ENCODE assay signal across 8 cellular contexts in the genomic region with DNA sequence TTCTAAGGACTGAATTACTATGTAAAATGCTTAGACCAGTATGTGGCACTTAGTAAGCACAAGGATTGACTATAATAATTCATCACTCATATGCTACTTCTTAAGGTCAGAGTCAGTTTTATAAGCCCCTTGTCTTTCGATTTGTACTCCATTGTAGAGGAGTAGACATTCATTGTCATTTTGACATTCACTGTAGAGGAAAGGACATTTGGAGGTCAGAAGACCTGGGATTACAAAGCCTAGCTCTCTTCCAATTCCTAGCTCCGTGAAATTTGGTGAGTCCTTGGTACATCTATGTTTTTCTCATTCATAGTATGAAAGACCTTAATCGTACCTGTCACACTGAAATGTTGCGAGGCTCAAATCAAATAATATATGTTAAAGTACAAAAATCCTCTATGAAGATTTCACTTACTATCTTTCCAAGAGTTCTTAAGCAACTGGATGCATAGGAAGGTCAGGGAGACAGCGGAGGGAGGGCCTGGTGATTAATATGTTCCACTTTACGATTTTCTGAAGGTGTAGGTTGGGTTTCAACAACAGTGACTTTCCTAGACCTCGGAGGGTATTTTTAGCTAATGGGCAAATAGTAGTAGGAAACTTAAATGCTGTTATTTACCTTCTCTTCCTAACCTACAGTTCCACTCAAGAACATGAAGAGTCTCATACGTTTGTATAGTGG. TPM values are rescaled to one million over a fixed set of nuclear protein-coding genes. Genes with fewer than 3 reads are reported as not detected.
DNase-seq lines count a peak whose midpoint lies in the region; ATAC-seq and TF ChIP-seq lines count a peak whose summit lies in the region.

No MANE protein-coding gene starts in this region.

- peak overlapping the region; percentile 95 for H3K27ac ChIP-seq in subcutaneous abdominal adipose tissue (ENCODE audit: low read depth, low read length)

- 45 to 49% methylated on average over 8 of the region's 8 CpGs for WGBS in lower leg skin, 2 donors

- peaks cover 27% of the 10 kb centered on the region for H3K36me3 Mint-ChIP-seq in activated naive CD4-positive, alpha-beta T cell treated with anti-CD3 and anti-CD28 coated beads for 36 hours (ENCODE audit: low read depth)
- H3K36me3 Mint-ChIP-seq in activated CD8-positive, alpha-beta T cell treated with anti-CD3 and anti-CD28 coated beads, Interleukin-2, amount 10 ng/mL, durations not matched to agents 7 days and 5 days (ENCODE audit: low read depth), result peaks cover 31% of the 10 kb centered on the region
- no peaks in the 10 kb centered on the region for H3K36me3 Mint-ChIP-seq in immature natural killer cell

- H3K27me3 ChIP-seq in subcutaneous abdominal adipose tissue (ENCODE audit: control insufficient read depth in 5 of 5, insufficient read depth in 4 of 5, low read length in 5 of 5), result no peaks in the 10 kb centered on the region

- POLR2A ChIA-PET in activated CD8-positive, alpha-beta T cell treated with anti-CD3 and anti-CD28 coated beads, Interleukin-2, amount 10 ng/mL, durations not matched to agents 7 days and 5 days (lab: Charles Lee), result no interaction called here

- peak overlapping the region; percentile 57 to 99 (median 89) for H3K9ac ChIP-seq in subcutaneous abdominal adipose tissue (ENCODE audit: low read length in 5 of 5)

- no peak for DNase-seq in activated naive CD4-positive, alpha-beta T cell treated with anti-CD3 and anti-CD28 coated beads for 36 hours
- DNase-seq in activated naive CD4-positive, alpha-beta T cell (lab: John Stamatoyannopoulos, UW), result no peak
- no peak for DNase-seq in activated CD8-positive, alpha-beta T cell treated with anti-CD3 and anti-CD28 coated beads, Interleukin-2, amount 10 ng/mL, durations not matched to agents 7 days and 5 days
- DNase-seq in immature natural killer cell (no peak), lower leg skin (ENCODE audit: low spot score in 2 of 2) (no peak)

- H3K27me3 Mint-ChIP-seq in activated naive CD4-positive, alpha-beta T cell treated with anti-CD3 and anti-CD28 coated beads for 36 hours (ENCODE audit: low read depth), result no peaks in the 10 kb centered on the region
- no peaks in the 10 kb centered on the region for H3K27me3 Mint-ChIP-seq in activated CD8-positive, alpha-beta T cell treated with anti-CD3 and anti-CD28 coated beads, Interleukin-2, amount 10 ng/mL, durations not matched to agents 7 days and 5 days (ENCODE audit: low read depth)
- peaks cover 1 to 6% (median 5%) of the 10 kb centered on the region in 3 donors for H3K27me3 Mint-ChIP-seq in immature natural killer cell (ENCODE audit: low read depth in 3 of 3)

- peak overlapping the region; percentile 95 for H3K4me3 Mint-ChIP-seq in activated naive CD4-positive, alpha-beta T cell treated with anti-CD3 and anti-CD28 coated beads for 36 hours
- peak overlapping the region; percentile 88 for H3K4me3 Mint-ChIP-seq in activated CD8-positive, alpha-beta T cell treated with anti-CD3 and anti-CD28 coated beads, Interleukin-2, amount 10 ng/mL, durations not matched to agents 7 days and 5 days
- H3K4me3 Mint-ChIP-seq in immature natural killer cell, result peak overlapping the region; percentile 94 to 98 (median 96)

- H3K4me1 Mint-ChIP-seq in activated naive CD4-positive, alpha-beta T cell treated with anti-CD3 and anti-CD28 coated beads for 36 hours (ENCODE audit: low read depth), result peaks cover 32% of the 10 kb centered on the region
- H3K4me1 Mint-ChIP-seq in activated CD8-positive, alpha-beta T cell treated with anti-CD3 and anti-CD28 coated beads, Interleukin-2, amount 10 ng/mL, durations not matched to agents 7 days and 5 days (ENCODE audit: low read depth), result peaks cover 22% of the 10 kb centered on the region
- peaks cover 30 to 34% of the 10 kb centered on the region in 2 donors for H3K4me1 Mint-ChIP-seq in immature natural killer cell

- TF ChIP-seq CTCF in lower leg skin (IDR thresholded peaks at IDR 0.05), result no peak

- peaks cover 0 to 10% (median 5%) of the 10 kb centered on the region in 5 donors for H3K36me3 ChIP-seq in subcutaneous abdominal adipose tissue (ENCODE audit: control insufficient read depth in 5 of 5, insufficient read depth in 5 of 5, low read length in 5 of 5)

- H3K4me1 ChIP-seq in subcutaneous abdominal adipose tissue (ENCODE audit: control insufficient read depth in 5 of 5, insufficient read depth in 5 of 5, low read length in 5 of 5), result peaks cover 5 to 22% (median 16%) of the 10 kb centered on the region in 5 donors

- H3K27ac Mint-ChIP-seq in activated naive CD4-positive, alpha-beta T cell treated with anti-CD3 and anti-CD28 coated beads for 36 hours, result peak overlapping the region; percentile 96
- peak overlapping the region; percentile 97 for H3K27ac Mint-ChIP-seq in activated CD8-positive, alpha-beta T cell treated with anti-CD3 and anti-CD28 coated beads, Interleukin-2, amount 10 ng/mL, durations not matched to agents 7 days and 5 days
- peak overlapping the region; percentile 93 to 98 (median 94) for H3K27ac Mint-ChIP-seq in immature natural killer cell

- no peaks in the 10 kb centered on the region for H3K9me3 Mint-ChIP-seq in activated naive CD4-positive, alpha-beta T cell treated with anti-CD3 and anti-CD28 coated beads for 36 hours
- no peaks in the 10 kb centered on the region for H3K9me3 Mint-ChIP-seq in activated CD8-positive, alpha-beta T cell treated with anti-CD3 and anti-CD28 coated beads, Interleukin-2, amount 10 ng/mL, durations not matched to agents 7 days and 5 days (ENCODE audit: insufficient read depth)
- no peaks in the 10 kb centered on the region for H3K9me3 Mint-ChIP-seq in immature natural killer cell

- no peak for ATAC-seq in activated CD8-positive, alpha-beta T cell treated with anti-CD3 and anti-CD28 coated beads, Interleukin-2, amount 10 ng/mL, durations not matched to agents 7 days and 5 days
- ATAC-seq in GM21619 (IDR thresholded peaks at IDR 0.05; ENCODE audit: unreplicated experiment) (no peak), HG03469 (IDR thresholded peaks at IDR 0.05; ENCODE audit: unreplicated experiment) (no peak)

- CTCF ChIA-PET in activated naive CD4-positive, alpha-beta T cell treated with anti-CD3 and anti-CD28 coated beads for 36 hours (lab: Charles Lee), result interaction anchor here (1.7 kb wide), 1 partner anchor 234 kb away, joined by 3 read pairs; no protein-coding TSS in a partner anchor
- CTCF ChIA-PET in activated CD8-positive, alpha-beta T cell treated with anti-CD3 and anti-CD28 coated beads, Interleukin-2, amount 10 ng/mL, durations not matched to agents 7 days and 5 days (lab: Charles Lee), result interaction anchor here (1.7 kb wide), 1 partner anchor 23 kb away, joined by 5 read pairs; no protein-coding TSS in a partner anchor

- intact Hi-C loops in activated naive CD4-positive, alpha-beta T cell treated with anti-CD3 and anti-CD28 coated beads for 36 hours (cut with micrococcal nuclease), result loop anchor here (10.0 kb wide), 2 partner anchors 549 to 1551 kb away; a partner anchor contains a TSS
- intact Hi-C loops in lower leg skin (cut with DNase I; ENCODE audit: low total_unique reads), result loop anchor here (5.0 kb wide), 1 partner anchor 61 kb away; a partner anchor contains a TSS

- H3K4me3 ChIP-seq in subcutaneous abdominal adipose tissue (ENCODE audit: low read depth in 1 of 5, low read length in 5 of 5) (peak overlapping the region; percentile 89 to 99 (median 98)), lower leg skin (ENCODE audit: low read depth, poor library complexity, severe bottlenecking) (no peak overlapping the region)

- no peaks in the 10 kb centered on the region for H3K9me3 ChIP-seq in subcutaneous abdominal adipose tissue (ENCODE audit: control insufficient read depth in 5 of 5, low read length in 5 of 5)

- TF ChIP-seq POLR2A in lower leg skin (IDR thresholded peaks at IDR 0.05), result no peak

RNA-seq across cellular contexts. Expression of a gene that starts 1.4 kb away (rescaled TPM):
- total RNA-seq in activated naive CD4-positive, alpha-beta T cell treated with anti-CD3 and anti-CD28 coated beads for 36 hours, result 10 to 100 TPM; 23.2 to 26.7 TPM
- total RNA-seq in activated CD8-positive, alpha-beta T cell treated with anti-CD3 and anti-CD28 coated beads, Interleukin-2, amount 10 ng/mL, durations not matched to agents 7 days and 5 days, result 10 to 100 TPM; 30.1 to 32.2 TPM
- 10 to 100 TPM; 14.4 to 16.9 (median 15.5) TPM for polyA plus RNA-seq in immature natural killer cell
- 10 to 100 TPM; 12.8 to 45.0 (median 14.7) TPM for total RNA-seq in lower leg skin
